37 cellular contexts compared by ENCODE assay signal in the genomic region with DNA sequence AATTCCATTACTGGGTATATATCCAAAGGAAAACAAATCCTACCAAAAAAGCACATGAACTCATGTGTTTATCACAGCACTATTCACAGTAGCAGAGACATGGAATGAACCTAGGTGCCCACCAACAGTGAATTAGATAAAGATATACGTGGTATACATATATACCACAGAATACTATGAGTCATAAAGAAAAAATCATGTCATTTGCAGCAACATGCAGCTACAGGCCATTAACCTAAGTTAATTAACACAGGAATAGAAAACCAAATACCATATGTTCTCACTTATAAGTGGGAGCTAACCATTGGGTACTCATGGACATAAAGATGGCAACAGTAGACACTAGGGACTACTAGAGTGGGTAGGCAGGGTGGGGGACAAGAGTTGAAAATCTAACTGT. TPM values are rescaled to one million over a fixed set of nuclear protein-coding genes. Genes with fewer than 3 reads are reported as not detected.
"Had no signal": no experiment of that assay in that cellular context is flagged by ENCODE, and none has a peak within 500 bp of the region (broad histone marks: within the 10 kb centered on the region; RNA-seq: fewer than 3 reads in every experiment).

No MANE protein-coding gene starts in this region.

- H3K9me3 ChIP-seq: Peyer's patch, SJSA1 had no signal

- H3K9me3 Mint-ChIP-seq: activated naive CD4-positive, alpha-beta T cell treated with anti-CD3 and anti-CD28 coated beads, Interleukin-2, amount 10 ng/mL, durations not matched to agents 7 days and 5 days; activated naive CD8-positive, alpha-beta T cell treated with anti-CD3 and anti-CD28 coated beads for 36 hours; activated T-helper 2 cell treated with anti-CD3 and anti-CD28 coated beads, Interferon-gamma antibody, Interleukin-2, Interleukin-4, amounts not matched to agents 10 μg/mL and 5 μg/mL and 100 μg/mL, durations not matched to agents 14 hours and 24 hours and 36 hours; T-helper 2 cell treated with Interferon-gamma antibody and Interleukin-4, amounts not matched to agents 5 μg/mL and 100 μg/mL, for 36 hours; WTC11 had no signal

- H3K4me3 ChIP-seq: Peyer's patch, SJSA1 had no signal

- H3K27ac ChIP-seq: brain microvascular endothelial cell, Peyer's patch, RWPE1, SJSA1 had no signal

- ATAC-seq: SK-N-SH treated with all-trans-retinoic acid at 6 μM for 48 hours, WTC11 had no signal

- H3K4me1 ChIP-seq: Peyer's patch, SJSA1 had no signal

- H3K36me3 Mint-ChIP-seq: activated naive CD4-positive, alpha-beta T cell treated with anti-CD3 and anti-CD28 coated beads, Interleukin-2, amount 10 ng/mL, durations not matched to agents 7 days and 5 days; activated naive CD8-positive, alpha-beta T cell treated with anti-CD3 and anti-CD28 coated beads for 36 hours; WTC11 had no signal

- H3K4me3 Mint-ChIP-seq: activated naive CD4-positive, alpha-beta T cell treated with anti-CD3 and anti-CD28 coated beads, Interleukin-2, amount 10 ng/mL, durations not matched to agents 7 days and 5 days; activated naive CD8-positive, alpha-beta T cell treated with anti-CD3 and anti-CD28 coated beads for 36 hours; T-helper 2 cell treated with Interferon-gamma antibody and Interleukin-4, amounts not matched to agents 5 μg/mL and 100 μg/mL, for 36 hours; WTC11 had no signal

- H3K27me3 ChIP-seq: Peyer's patch, SJSA1 had no signal

- H3K36me3 ChIP-seq: brain microvascular endothelial cell, Peyer's patch, SJSA1 had no signal

- DNase-seq: activated CD4-positive, alpha-beta T cell treated with anti-CD3 and anti-CD28 coated beads for 48 hours; activated CD4-positive, alpha-beta T cell treated with anti-CD3 and anti-CD28 coated beads, Interleukin-2, amount 50 U/mL, for 48 hours; activated CD4-positive, CD25-positive, alpha-beta regulatory T cell treated with anti-CD3 and anti-CD28 coated beads, Interleukin-2, amount 50 U/mL, for 72 hours; activated CD8-positive, alpha-beta memory T cell treated with anti-CD3 and anti-CD28 coated beads, Interleukin-2, amount 50 U/mL, for 4 hours; activated gamma-delta T cell treated with Interleukin-2 at 50 U/mL for 16 hours; activated naive CD4-positive, alpha-beta T cell treated with anti-CD3 and anti-CD28 coated beads, Interleukin-2, amount 10 ng/mL, durations not matched to agents 7 days and 5 days; activated naive CD8-positive, alpha-beta T cell treated with anti-CD3 and anti-CD28 coated beads for 36 hours; activated T-cell treated with anti-CD3 and anti-CD28 coated beads, Interleukin-2, amount 50 U/mL, for 1 hour; brain microvascular endothelial cell; cerebellar nuclear complex; KBM-7; NCI-H1092; NCI-H1417; NCI-H1694; NCI-H2029; NCI-H2107; NCI-H2171 treated with DMSO at 0.1 percent for 48 hours; NCI-H226; NCI-H510A; NCI-H526 treated with DMSO at 0.1 percent for 48 hours; NK-92 treated with Interleukin-12 subunit alpha and Interleukin-12 subunit beta, amount 100 ng/mL, for 24 hours; Peyer's patch; Right ventricle myocardium superior; SW 1271 had no signal

- H3K27ac Mint-ChIP-seq: activated naive CD4-positive, alpha-beta T cell treated with anti-CD3 and anti-CD28 coated beads, Interleukin-2, amount 10 ng/mL, durations not matched to agents 7 days and 5 days; activated naive CD8-positive, alpha-beta T cell treated with anti-CD3 and anti-CD28 coated beads for 36 hours; activated T-helper 2 cell treated with anti-CD3 and anti-CD28 coated beads, Interferon-gamma antibody, Interleukin-2, Interleukin-4, amounts not matched to agents 10 μg/mL and 5 μg/mL and 100 μg/mL, durations not matched to agents 14 hours and 24 hours and 36 hours; T-helper 2 cell treated with Interferon-gamma antibody and Interleukin-4, amounts not matched to agents 5 μg/mL and 100 μg/mL, for 36 hours; WTC11 had no signal

- FAIRE-seq: colon had no signal

RNA-seq across cellular contexts. Expression of a gene that starts 4.2 kb away (rescaled TPM):
- total RNA-seq: activated CD8-positive, alpha-beta memory T cell treated with anti-CD3 and anti-CD28 coated beads for 36 hours; activated naive CD8-positive, alpha-beta T cell treated with anti-CD3 and anti-CD28 coated beads for 36 hours; activated T-helper 2 cell treated with anti-CD3 and anti-CD28 coated beads, Interferon-gamma antibody, Interleukin-2, Interleukin-4, amounts not matched to agents 10 μg/mL and 5 μg/mL and 100 μg/mL, durations not matched to agents 14 hours and 24 hours and 36 hours; cardiac septum; LHCN-M2; M059J; Peyer's patch; Right ventricle myocardium superior; SJSA1; T-helper 1 cell treated with Interleukin-12 subunit alpha and Interleukin-12 subunit beta and Interleukin-4 antibody, amounts not matched to agents 30 ng/mL and 1 ng/mL, for 36 hours; WTC11 had no signal
- polyA plus RNA-seq: adipose tissue had no signal

RNA-seq across cellular contexts. Expression of a gene that starts 49.0 kb away (rescaled TPM):
- total RNA-seq: activated CD8-positive, alpha-beta memory T cell treated with anti-CD3 and anti-CD28 coated beads for 36 hours; activated naive CD8-positive, alpha-beta T cell treated with anti-CD3 and anti-CD28 coated beads for 36 hours; activated T-helper 2 cell treated with anti-CD3 and anti-CD28 coated beads, Interferon-gamma antibody, Interleukin-2, Interleukin-4, amounts not matched to agents 10 μg/mL and 5 μg/mL and 100 μg/mL, durations not matched to agents 14 hours and 24 hours and 36 hours; cardiac septum; LHCN-M2; Peyer's patch; Right ventricle myocardium superior; SJSA1; T-helper 1 cell treated with Interleukin-12 subunit alpha and Interleukin-12 subunit beta and Interleukin-4 antibody, amounts not matched to agents 30 ng/mL and 1 ng/mL, for 36 hours; WTC11 had no signal
- polyA plus RNA-seq: adipose tissue had no signal
